1 cellular context compared by ENCODE assay signal in the genomic region with DNA sequence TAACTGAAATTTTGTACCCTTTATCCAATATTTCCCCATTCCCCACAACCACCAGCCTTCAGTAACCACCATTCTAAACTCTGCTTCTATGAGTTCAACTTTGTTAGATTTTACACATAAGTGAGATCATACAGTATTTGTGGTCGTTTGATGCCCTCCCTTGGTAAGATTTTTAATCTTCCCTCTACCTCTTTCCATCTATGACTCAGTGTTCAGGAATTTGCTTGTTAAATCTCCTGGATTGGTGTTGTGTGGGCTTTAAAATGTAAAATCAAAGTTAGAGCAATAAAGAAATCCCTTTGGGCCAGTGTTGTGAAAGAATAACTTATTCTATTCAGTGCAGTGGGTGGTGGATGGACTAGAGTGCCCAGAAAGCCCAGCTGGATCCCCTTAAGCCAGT.
TF ChIP-seq lines count a peak whose summit lies in the region.

No MANE protein-coding gene starts in this region.

TF ChIP-seq in HEK293, 187 proteins besides CTCF, POLR2A, EP300 and RAD21 (continued from another document):
- TF ChIP-seq, protein P1, sequence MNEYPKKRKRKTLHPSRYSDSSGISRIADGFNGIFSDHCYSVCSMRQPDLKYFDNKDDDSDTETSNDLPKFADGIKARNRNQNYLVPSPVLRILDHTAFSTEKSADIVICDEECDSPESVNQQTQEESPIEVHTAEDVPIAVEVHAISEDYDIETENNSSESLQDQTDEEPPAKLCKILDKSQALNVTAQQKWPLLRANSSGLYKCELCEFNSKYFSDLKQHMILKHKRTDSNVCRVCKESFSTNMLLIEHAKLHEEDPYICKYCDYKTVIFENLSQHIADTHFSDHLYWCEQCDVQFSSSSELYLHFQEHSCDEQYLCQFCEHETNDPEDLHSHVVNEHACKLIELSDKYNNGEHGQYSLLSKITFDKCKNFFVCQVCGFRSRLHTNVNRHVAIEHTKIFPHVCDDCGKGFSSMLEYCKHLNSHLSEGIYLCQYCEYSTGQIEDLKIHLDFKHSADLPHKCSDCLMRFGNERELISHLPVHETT (tag by site-specific recombination; IDR thresholded peaks at IDR 0.05) = no peak
- TF ChIP-seq MZF1 (tag by site-specific recombination; IDR thresholded peaks at IDR 0.05; ENCODE audit: borderline replicate concordance) (no peak), HOXD13 (CRISPR knock-in tag; IDR thresholded peaks at IDR 0.05; ENCODE audit: borderline replicate concordance) (0 out of 2 replicates have a peak, but pooled peaks have one; percentile 60), GFI1B (tag by site-specific recombination; IDR thresholded peaks at IDR 0.05) (peak; percentile 89), FEZF1 (tag by site-specific recombination; IDR thresholded peaks at IDR 0.05) (no peak), ZNF48 (tag by site-specific recombination; IDR thresholded peaks at IDR 0.05) (no peak), ZNF394 (tag by site-specific recombination; IDR thresholded peaks at IDR 0.05; ENCODE audit: borderline replicate concordance) (no peak), KLF8 (tag by site-specific recombination; IDR thresholded peaks at IDR 0.05) (0 out of 2 replicates have a peak, but pooled peaks have one; percentile 35), ZNF660 (tag by site-specific recombination; IDR thresholded peaks at IDR 0.05) (0 out of 2 replicates have a peak, but pooled peaks have one; percentile 21), ZFHX2 (tag by site-specific recombination; conservative IDR thresholded peaks at IDR 0.05) (peak; percentile 42), SP7 (tag by site-specific recombination; IDR thresholded peaks at IDR 0.05) (no peak), ZNF654 (tag by site-specific recombination; IDR thresholded peaks at IDR 0.05; ENCODE audit: low read depth) (peak; percentile 85), KLF9 (tag by site-specific recombination; IDR thresholded peaks at IDR 0.05; ENCODE audit: low read depth) (no peak), ZSCAN30 (tag by site-specific recombination; IDR thresholded peaks at IDR 0.05) (no peak), ZNF121 (tag by site-specific recombination; IDR thresholded peaks at IDR 0.05) (no peak), ZBTB48 (tag by site-specific recombination; IDR thresholded peaks at IDR 0.05) (no peak), EGR2 (tag by site-specific recombination; IDR thresholded peaks at IDR 0.05; ENCODE audit: low read depth) (0 out of 2 replicates have a peak, but pooled peaks have one; percentile 26), ZXDB (tag by site-specific recombination; IDR thresholded peaks at IDR 0.05) (peak; percentile 31; the same call in 1 of the 2 replicates), ZNF350 (tag by site-specific recombination; IDR thresholded peaks at IDR 0.05) (no peak), ZNF37A (tag by site-specific recombination; IDR thresholded peaks at IDR 0.05) (no peak), ZNF433 (tag by site-specific recombination; IDR thresholded peaks at IDR 0.05; ENCODE audit: low read depth) (no peak), ZNF10 (tag by site-specific recombination; IDR thresholded peaks at IDR 0.05) (no peak), ZNF146 (tag by site-specific recombination; IDR thresholded peaks at IDR 0.05) (no peak), ZNF843 (tag by site-specific recombination; IDR thresholded peaks at IDR 0.05) (0 out of 2 replicates have a peak, but pooled peaks have one; percentile 19)
- TF ChIP-seq, protein P2, sequence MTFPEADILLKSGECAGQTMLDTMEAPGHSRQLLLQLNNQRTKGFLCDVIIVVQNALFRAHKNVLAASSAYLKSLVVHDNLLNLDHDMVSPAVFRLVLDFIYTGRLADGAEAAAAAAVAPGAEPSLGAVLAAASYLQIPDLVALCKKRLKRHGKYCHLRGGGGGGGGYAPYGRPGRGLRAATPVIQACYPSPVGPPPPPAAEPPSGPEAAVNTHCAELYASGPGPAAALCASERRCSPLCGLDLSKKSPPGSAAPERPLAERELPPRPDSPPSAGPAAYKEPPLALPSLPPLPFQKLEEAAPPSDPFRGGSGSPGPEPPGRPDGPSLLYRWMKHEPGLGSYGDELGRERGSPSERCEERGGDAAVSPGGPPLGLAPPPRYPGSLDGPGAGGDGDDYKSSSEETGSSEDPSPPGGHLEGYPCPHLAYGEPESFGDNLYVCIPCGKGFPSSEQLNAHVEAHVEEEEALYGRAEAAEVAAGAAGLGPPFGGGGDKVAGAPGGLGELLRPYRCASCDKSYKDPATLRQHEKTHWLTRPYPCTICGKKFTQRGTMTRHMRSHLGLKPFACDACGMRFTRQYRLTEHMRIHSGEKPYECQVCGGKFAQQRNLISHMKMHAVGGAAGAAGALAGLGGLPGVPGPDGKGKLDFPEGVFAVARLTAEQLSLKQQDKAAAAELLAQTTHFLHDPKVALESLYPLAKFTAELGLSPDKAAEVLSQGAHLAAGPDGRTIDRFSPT (tag by site-specific recombination; IDR thresholded peaks at IDR 0.05) = peak; percentile 72; the same call in 1 of the 2 replicates
- TF ChIP-seq, protein P3, sequence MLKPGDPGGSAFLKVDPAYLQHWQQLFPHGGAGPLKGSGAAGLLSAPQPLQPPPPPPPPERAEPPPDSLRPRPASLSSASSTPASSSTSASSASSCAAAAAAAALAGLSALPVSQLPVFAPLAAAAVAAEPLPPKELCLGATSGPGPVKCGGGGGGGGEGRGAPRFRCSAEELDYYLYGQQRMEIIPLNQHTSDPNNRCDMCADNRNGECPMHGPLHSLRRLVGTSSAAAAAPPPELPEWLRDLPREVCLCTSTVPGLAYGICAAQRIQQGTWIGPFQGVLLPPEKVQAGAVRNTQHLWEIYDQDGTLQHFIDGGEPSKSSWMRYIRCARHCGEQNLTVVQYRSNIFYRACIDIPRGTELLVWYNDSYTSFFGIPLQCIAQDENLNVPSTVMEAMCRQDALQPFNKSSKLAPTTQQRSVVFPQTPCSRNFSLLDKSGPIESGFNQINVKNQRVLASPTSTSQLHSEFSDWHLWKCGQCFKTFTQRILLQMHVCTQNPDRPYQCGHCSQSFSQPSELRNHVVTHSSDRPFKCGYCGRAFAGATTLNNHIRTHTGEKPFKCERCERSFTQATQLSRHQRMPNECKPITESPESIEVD (tag by site-specific recombination; IDR thresholded peaks at IDR 0.05) = peak; percentile 82
- TF ChIP-seq, protein P4, sequence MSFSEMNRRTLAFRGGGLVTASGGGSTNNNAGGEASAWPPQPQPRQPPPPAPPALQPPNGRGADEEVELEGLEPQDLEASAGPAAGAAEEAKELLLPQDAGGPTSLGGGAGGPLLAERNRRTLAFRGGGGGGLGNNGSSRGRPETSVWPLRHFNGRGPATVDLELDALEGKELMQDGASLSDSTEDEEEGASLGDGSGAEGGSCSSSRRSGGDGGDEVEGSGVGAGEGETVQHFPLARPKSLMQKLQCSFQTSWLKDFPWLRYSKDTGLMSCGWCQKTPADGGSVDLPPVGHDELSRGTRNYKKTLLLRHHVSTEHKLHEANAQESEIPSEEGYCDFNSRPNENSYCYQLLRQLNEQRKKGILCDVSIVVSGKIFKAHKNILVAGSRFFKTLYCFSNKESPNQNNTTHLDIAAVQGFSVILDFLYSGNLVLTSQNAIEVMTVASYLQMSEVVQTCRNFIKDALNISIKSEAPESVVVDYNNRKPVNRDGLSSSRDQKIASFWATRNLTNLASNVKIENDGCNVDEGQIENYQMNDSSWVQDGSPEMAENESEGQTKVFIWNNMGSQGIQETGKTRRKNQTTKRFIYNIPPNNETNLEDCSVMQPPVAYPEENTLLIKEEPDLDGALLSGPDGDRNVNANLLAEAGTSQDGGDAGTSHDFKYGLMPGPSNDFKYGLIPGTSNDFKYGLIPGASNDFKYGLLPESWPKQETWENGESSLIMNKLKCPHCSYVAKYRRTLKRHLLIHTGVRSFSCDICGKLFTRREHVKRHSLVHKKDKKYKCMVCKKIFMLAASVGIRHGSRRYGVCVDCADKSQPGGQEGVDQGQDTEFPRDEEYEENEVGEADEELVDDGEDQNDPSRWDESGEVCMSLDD (tag by site-specific recombination; IDR thresholded peaks at IDR 0.05) = no peak
- TF ChIP-seq, protein P5, sequence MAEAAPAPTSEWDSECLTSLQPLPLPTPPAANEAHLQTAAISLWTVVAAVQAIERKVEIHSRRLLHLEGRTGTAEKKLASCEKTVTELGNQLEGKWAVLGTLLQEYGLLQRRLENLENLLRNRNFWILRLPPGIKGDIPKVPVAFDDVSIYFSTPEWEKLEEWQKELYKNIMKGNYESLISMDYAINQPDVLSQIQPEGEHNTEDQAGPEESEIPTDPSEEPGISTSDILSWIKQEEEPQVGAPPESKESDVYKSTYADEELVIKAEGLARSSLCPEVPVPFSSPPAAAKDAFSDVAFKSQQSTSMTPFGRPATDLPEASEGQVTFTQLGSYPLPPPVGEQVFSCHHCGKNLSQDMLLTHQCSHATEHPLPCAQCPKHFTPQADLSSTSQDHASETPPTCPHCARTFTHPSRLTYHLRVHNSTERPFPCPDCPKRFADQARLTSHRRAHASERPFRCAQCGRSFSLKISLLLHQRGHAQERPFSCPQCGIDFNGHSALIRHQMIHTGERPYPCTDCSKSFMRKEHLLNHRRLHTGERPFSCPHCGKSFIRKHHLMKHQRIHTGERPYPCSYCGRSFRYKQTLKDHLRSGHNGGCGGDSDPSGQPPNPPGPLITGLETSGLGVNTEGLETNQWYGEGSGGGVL (tag by site-specific recombination; IDR thresholded peaks at IDR 0.05) = no peak
- TF ChIP-seq, protein P6, sequence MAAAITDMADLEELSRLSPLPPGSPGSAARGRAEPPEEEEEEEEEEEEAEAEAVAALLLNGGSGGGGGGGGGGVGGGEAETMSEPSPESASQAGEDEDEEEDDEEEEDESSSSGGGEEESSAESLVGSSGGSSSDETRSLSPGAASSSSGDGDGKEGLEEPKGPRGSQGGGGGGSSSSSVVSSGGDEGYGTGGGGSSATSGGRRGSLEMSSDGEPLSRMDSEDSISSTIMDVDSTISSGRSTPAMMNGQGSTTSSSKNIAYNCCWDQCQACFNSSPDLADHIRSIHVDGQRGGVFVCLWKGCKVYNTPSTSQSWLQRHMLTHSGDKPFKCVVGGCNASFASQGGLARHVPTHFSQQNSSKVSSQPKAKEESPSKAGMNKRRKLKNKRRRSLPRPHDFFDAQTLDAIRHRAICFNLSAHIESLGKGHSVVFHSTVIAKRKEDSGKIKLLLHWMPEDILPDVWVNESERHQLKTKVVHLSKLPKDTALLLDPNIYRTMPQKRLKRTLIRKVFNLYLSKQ (tag by site-specific recombination; IDR thresholded peaks at IDR 0.05; ENCODE audit: borderline replicate concordance) = no peak
- TF ChIP-seq, protein P7, sequence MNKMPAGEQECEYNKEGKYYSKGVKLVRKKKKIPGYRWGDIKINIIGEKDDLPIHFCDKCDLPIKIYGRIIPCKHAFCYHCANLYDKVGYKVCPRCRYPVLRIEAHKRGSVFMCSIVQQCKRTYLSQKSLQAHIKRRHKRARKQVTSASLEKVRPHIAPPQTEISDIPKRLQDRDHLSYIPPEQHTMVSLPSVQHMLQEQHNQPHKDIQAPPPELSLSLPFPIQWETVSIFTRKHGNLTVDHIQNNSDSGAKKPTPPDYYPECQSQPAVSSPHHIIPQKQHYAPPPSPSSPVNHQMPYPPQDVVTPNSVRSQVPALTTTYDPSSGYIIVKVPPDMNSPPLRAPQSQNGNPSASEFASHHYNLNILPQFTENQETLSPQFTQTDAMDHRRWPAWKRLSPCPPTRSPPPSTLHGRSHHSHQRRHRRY (tag by site-specific recombination; IDR thresholded peaks at IDR 0.05) = no peak
- TF ChIP-seq, protein P8, sequence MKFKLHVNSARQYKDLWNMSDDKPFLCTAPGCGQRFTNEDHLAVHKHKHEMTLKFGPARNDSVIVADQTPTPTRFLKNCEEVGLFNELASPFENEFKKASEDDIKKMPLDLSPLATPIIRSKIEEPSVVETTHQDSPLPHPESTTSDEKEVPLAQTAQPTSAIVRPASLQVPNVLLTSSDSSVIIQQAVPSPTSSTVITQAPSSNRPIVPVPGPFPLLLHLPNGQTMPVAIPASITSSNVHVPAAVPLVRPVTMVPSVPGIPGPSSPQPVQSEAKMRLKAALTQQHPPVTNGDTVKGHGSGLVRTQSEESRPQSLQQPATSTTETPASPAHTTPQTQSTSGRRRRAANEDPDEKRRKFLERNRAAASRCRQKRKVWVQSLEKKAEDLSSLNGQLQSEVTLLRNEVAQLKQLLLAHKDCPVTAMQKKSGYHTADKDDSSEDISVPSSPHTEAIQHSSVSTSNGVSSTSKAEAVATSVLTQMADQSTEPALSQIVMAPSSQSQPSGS (tag by site-specific recombination; IDR thresholded peaks at IDR 0.05; ENCODE audit: low read depth) = no peak
- TF ChIP-seq, protein P9, sequence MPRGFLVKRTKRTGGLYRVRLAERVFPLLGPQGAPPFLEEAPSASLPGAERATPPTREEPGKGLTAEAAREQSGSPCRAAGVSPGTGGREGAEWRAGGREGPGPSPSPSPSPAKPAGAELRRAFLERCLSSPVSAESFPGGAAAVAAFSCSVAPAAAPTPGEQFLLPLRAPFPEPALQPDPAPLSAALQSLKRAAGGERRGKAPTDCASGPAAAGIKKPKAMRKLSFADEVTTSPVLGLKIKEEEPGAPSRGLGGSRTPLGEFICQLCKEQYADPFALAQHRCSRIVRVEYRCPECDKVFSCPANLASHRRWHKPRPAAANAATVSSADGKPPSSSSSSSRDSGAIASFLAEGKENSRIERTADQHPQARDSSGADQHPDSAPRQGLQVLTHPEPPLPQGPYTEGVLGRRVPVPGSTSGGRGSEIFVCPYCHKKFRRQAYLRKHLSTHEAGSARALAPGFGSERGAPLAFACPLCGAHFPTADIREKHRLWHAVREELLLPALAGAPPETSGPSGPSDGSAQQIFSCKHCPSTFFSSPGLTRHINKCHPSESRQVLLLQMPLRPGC (tag by site-specific recombination; IDR thresholded peaks at IDR 0.05) = no peak
